Comparison of ENCODE assay signal across 1 cellular context in the genomic region with DNA sequence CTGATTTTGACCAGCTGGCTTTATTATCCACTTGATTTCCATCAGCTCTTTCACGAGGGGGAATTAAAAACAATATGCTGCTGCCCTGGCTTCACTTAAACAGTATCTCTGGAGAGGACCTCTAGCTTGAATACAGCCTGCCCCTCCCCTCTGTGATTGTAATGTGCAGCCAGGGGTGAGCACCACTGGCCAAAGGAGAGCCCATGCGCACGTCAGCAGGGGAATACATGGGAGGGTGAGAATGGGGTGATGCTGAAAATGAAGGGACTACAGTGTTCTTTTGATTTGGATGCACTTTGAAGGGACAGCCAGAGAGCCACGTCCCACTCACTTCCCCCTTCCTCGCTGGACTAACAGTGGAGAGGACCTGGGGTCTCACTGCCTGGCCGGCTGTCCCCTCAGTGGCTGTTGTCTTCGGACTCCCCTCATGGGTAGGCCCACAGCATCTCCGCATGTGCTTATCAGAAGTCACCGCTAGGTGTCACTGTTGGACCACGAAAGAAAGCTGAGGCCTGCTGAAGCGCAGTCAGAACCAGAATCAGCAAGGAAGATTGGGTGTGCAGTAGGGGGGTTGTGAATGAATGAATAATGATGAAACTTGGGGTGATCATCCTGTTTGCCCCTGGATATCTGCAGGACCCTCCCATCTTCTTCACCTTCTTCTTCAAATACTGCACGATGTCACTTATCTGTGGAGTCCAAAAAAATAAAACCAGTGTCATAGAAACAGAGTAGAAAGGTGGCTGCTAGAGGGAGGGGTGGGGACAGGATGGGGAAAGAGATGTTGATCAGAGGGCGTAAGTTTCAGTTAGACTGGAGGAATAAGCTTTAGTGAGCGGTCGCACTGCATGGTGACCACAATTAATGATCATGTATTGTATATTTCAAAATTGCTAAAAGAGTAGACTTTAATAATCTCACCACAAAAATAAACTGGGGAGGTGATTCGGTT.
A peak's percentile ranks its signal among the peaks of the same experiment; 100 is the strongest.
TF ChIP-seq lines count a peak whose summit lies in the region.

No MANE protein-coding gene starts in this region.

TF ChIP-seq in GM12878, 131 proteins besides CTCF, POLR2A, EP300 and RAD21 (continued from another document):
- TF ChIP-seq, protein P1, sequence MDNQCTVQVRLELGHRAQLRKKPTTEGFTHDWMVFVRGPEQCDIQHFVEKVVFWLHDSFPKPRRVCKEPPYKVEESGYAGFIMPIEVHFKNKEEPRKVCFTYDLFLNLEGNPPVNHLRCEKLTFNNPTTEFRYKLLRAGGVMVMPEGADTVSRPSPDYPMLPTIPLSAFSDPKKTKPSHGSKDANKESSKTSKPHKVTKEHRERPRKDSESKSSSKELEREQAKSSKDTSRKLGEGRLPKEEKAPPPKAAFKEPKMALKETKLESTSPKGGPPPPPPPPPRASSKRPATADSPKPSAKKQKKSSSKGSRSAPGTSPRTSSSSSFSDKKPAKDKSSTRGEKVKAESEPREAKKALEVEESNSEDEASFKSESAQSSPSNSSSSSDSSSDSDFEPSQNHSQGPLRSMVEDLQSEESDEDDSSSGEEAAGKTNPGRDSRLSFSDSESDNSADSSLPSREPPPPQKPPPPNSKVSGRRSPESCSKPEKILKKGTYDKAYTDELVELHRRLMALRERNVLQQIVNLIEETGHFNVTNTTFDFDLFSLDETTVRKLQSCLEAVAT (IDR thresholded peaks at IDR 0.05) = no peak
- peak; percentile 33; the same call in 1 of the 2 replicates for TF ChIP-seq MAX (IDR thresholded peaks at IDR 0.05; ENCODE audit: low read depth, low read length)
